In genomic region chr7:122219253-122219865, GRCh38 we compare ENCODE assay signal across 8 cellular contexts.
DNase-seq lines count a peak whose midpoint lies in the region; ATAC-seq and TF ChIP-seq lines count a peak whose summit lies in the region.

No MANE protein-coding gene starts in this region.

- H3K36me3 Mint-ChIP-seq in MCF 10A (ENCODE audit: insufficient read depth, unreplicated experiment) = no peaks in the 10 kb centered on the region
- H3K36me3 Mint-ChIP-seq in activated naive CD8-positive, alpha-beta T cell treated with anti-CD3 and anti-CD28 coated beads, Interleukin-2, amount 50 U/mL, for 24 hours (ENCODE audit: low read depth) = no peaks in the 10 kb centered on the region

- CTCF ChIA-PET in MCF 10A (lab: Yijun Ruan, JAX) = interaction anchor here (0.6 to 12.7 kb wide), 9 partner anchors 15 to 929 kb away, joined by 3 to 186 read pairs (median 3); no protein-coding TSS in a partner anchor

- no peaks in the 10 kb centered on the region for H3K9me3 Mint-ChIP-seq in MCF 10A (ENCODE audit: unreplicated experiment)
- H3K9me3 Mint-ChIP-seq in activated naive CD8-positive, alpha-beta T cell treated with anti-CD3 and anti-CD28 coated beads, Interleukin-2, amount 50 U/mL, for 24 hours = no peaks in the 10 kb centered on the region

- peaks cover 18% of the 10 kb centered on the region for H3K27me3 Mint-ChIP-seq in MCF 10A (ENCODE audit: insufficient read depth, unreplicated experiment)
- no peaks in the 10 kb centered on the region for H3K27me3 Mint-ChIP-seq in activated naive CD8-positive, alpha-beta T cell treated with anti-CD3 and anti-CD28 coated beads, Interleukin-2, amount 50 U/mL, for 24 hours

- H3K4me3 Mint-ChIP-seq in MCF 10A (ENCODE audit: unreplicated experiment) = no peak overlapping the region
- no peak overlapping the region for H3K4me3 Mint-ChIP-seq in activated naive CD8-positive, alpha-beta T cell treated with anti-CD3 and anti-CD28 coated beads, Interleukin-2, amount 50 U/mL, for 24 hours

- TF ChIP-seq CTCF in MCF 10A (IDR thresholded peaks at IDR 0.05; ENCODE audit: unreplicated experiment) = peak; percentile 54

- H3K4me1 Mint-ChIP-seq in MCF 10A (ENCODE audit: insufficient read depth, unreplicated experiment) = peaks cover 6% of the 10 kb centered on the region
- no peaks in the 10 kb centered on the region for H3K4me1 Mint-ChIP-seq in activated naive CD8-positive, alpha-beta T cell treated with anti-CD3 and anti-CD28 coated beads, Interleukin-2, amount 50 U/mL, for 24 hours

- POLR2A ChIA-PET in MCF 10A (lab: Yijun Ruan, JAX) = interaction anchor here (0.9 kb wide), 1 partner anchor 313 kb away, joined by 3 read pairs; no protein-coding TSS in a partner anchor

- ATAC-seq in activated naive CD8-positive, alpha-beta T cell treated with anti-CD3 and anti-CD28 coated beads, Interleukin-2, amount 50 U/mL, for 24 hours = no peak

- intact Hi-C loops in MCF 10A (cut with micrococcal nuclease) = loop anchor here (1.0 to 5.0 kb wide), 3 partner anchors 127 to 935 kb away; no protein-coding TSS in a partner anchor

- DNase-seq in NCI-H2107 (lab: John Stamatoyannopoulos, UW) (peak; percentile 7), NCI-H2107 treated with DMSO at 0.1 percent for 48 hours (lab: John Stamatoyannopoulos, UW; ENCODE audit: unreplicated experiment) (no peak), M059J (ENCODE audit: low read depth) (peak; percentile 4), MCF 10A (ENCODE audit: unreplicated experiment) (peak; percentile 41), myocyte (ENCODE audit: low read depth) (peak; percentile 55)
- DNase-seq in activated naive CD8-positive, alpha-beta T cell treated with anti-CD3 and anti-CD28 coated beads, Interleukin-2, amount 50 U/mL, for 24 hours = no peak
- no peak for DNase-seq in activated CD4-positive, alpha-beta T cell treated with anti-CD3 and anti-CD28 coated beads, Interleukin-2, amount 50 U/mL, for 48 hours
- no peak for DNase-seq in activated effector memory CD4-positive, alpha-beta T cell treated with Interleukin-2 at 50 U/mL for 16 hours

- H3K27ac Mint-ChIP-seq in MCF 10A (ENCODE audit: low read depth, unreplicated experiment) = no peak overlapping the region
- no peak overlapping the region for H3K27ac Mint-ChIP-seq in activated naive CD8-positive, alpha-beta T cell treated with anti-CD3 and anti-CD28 coated beads, Interleukin-2, amount 50 U/mL, for 24 hours

- BruUV-seq in MCF 10A (replicated peaks; lab: Mats Ljungman, UMichigan) = no TSS peak

Comparison
In these comparisons a context has a peak if more than half of its experiments do, and no peak if none do; other contexts are left out.
1. DNase-seq: peak in NCI-H2107 (single experiment), M059J (single experiment), MCF 10A (single experiment) and myocyte (single experiment); none in NCI-H2107 treated with DMSO at 0.1 percent for 48 hours (single experiment), activated naive CD8-positive, alpha-beta T cell treated with anti-CD3 and anti-CD28 coated beads, Interleukin-2, amount 50 U/mL, for 24 hours (single experiment), activated CD4-positive, alpha-beta T cell treated with anti-CD3 and anti-CD28 coated beads, Interleukin-2, amount 50 U/mL, for 48 hours (0 of 2) and activated effector memory CD4-positive, alpha-beta T cell treated with Interleukin-2 at 50 U/mL for 16 hours (single experiment).